10 cellular contexts compared by ENCODE assay signal in the genomic region with DNA sequence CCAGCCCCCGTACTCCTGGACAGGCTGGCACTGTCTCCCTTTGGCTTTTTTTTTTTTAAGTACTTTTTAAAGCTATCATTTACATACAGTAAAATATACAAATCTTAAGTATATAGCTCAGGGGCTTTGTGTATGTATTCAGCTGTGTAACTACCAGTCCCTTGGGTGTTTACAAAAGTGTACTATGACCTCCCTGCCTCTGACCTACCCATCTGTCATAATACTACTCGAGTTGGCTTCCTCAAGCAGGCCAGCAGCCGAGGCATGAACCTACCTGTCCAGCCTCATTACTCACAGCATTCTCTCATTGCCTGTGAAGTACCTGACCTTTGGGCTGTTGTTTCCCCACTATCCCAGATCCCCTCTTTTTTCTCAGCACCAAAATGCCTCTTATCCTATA. TPM values are rescaled to one million over a fixed set of nuclear protein-coding genes. Genes with fewer than 3 reads are reported as not detected.
A peak's percentile ranks its signal among the peaks of the same experiment; 100 is the strongest.
DNase-seq lines count a peak whose midpoint lies in the region; ATAC-seq and TF ChIP-seq lines count a peak whose summit lies in the region.
"Had no signal": no experiment of that assay in that cellular context is flagged by ENCODE, and none has a peak within 500 bp of the region (broad histone marks: within the 10 kb centered on the region; RNA-seq: fewer than 3 reads in every experiment).

No MANE protein-coding gene starts in this region.

- H3K36me3 Mint-ChIP-seq in activated naive CD4-positive, alpha-beta T cell treated with anti-CD3 and anti-CD28 coated beads, Interleukin-2, amount 10 ng/mL, durations not matched to agents 7 days and 5 days: peaks cover 49% of the 10 kb centered on the region

- no peak overlapping the region for H3K4me3 Mint-ChIP-seq in activated naive CD4-positive, alpha-beta T cell treated with anti-CD3 and anti-CD28 coated beads, Interleukin-2, amount 10 ng/mL, durations not matched to agents 7 days and 5 days
- H3K4me3 Mint-ChIP-seq: activated CD4-positive, alpha-beta T cell treated with anti-CD3 and anti-CD28 coated beads for 36 hours; naive thymus-derived CD4-positive, alpha-beta T cell had no signal

- intact Hi-C loops in body of pancreas (cut with DNase I): no loop called here
- intact Hi-C loops in right lobe of liver (cut with DNase I): no loop called here
- intact Hi-C loops in vagina (cut with DNase I): no loop called here

- H3K4me1 ChIP-seq in body of pancreas (peaks cover 99% of the 10 kb centered on the region), right lobe of liver (peaks cover 0 to 92% (median 37%) of the 10 kb centered on the region in 4 donors), vagina (peaks cover 61% of the 10 kb centered on the region)

- H3K4me1 Mint-ChIP-seq in activated naive CD4-positive, alpha-beta T cell treated with anti-CD3 and anti-CD28 coated beads, Interleukin-2, amount 10 ng/mL, durations not matched to agents 7 days and 5 days: no peaks in the 10 kb centered on the region

- H3K4me3 ChIP-seq in body of pancreas (no peak overlapping the region), right lobe of liver (no peak overlapping the region), vagina (no peak overlapping the region)

- no peak for DNase-seq in activated naive CD4-positive, alpha-beta T cell treated with anti-CD3 and anti-CD28 coated beads, Interleukin-2, amount 10 ng/mL, durations not matched to agents 7 days and 5 days
- DNase-seq in activated naive CD4-positive, alpha-beta T cell treated with anti-CD3 and anti-CD28 coated beads, Interleukin-2, amount 50 U/mL, for 16 hours: no peak
- DNase-seq in body of pancreas (peak; percentile 69 to 87 (median 85)), right lobe of liver (peak in 2 of 3 donors; percentile 59 to 75), vagina (ENCODE audit: extremely low spot score in 2 of 2) (no peak), RKO (ENCODE audit: low spot score) (no peak), Kasumi-1 (lab: John Stamatoyannopoulos, UW) (no peak), GM19240 (ENCODE audit: insufficient read length, low spot score) (no peak)
- DNase-seq: activated CD4-positive, alpha-beta T cell treated with anti-CD3 and anti-CD28 coated beads for 36 hours; naive thymus-derived CD4-positive, alpha-beta T cell had no signal

- TF ChIP-seq CTCF in body of pancreas (IDR thresholded peaks at IDR 0.05) (no peak), right lobe of liver (IDR thresholded peaks at IDR 0.05) (no peak), vagina (IDR thresholded peaks at IDR 0.05) (no peak)

- H3K36me3 ChIP-seq in body of pancreas (replicated peaks in 1 of 2; ENCODE audit: insufficient read depth in 1 of 2, low read depth in 2 of 2) (no peaks in the 10 kb centered on the region), right lobe of liver (peaks cover 0 to 23% (median 2%) of the 10 kb centered on the region in 4 donors), vagina (peaks cover 0 to 13% of the 10 kb centered on the region in 2 donors)

- H3K27ac ChIP-seq in body of pancreas (peak overlapping the region; percentile 80 to 98 (median 93)), right lobe of liver (peak overlapping the region; percentile 86 to 95 (median 91)), vagina (peak overlapping the region; percentile 81)

- H3K9me3 Mint-ChIP-seq in activated naive CD4-positive, alpha-beta T cell treated with anti-CD3 and anti-CD28 coated beads, Interleukin-2, amount 10 ng/mL, durations not matched to agents 7 days and 5 days: no peaks in the 10 kb centered on the region
- H3K9me3 Mint-ChIP-seq: naive thymus-derived CD4-positive, alpha-beta T cell had no signal

- 12 to 17% methylated on average over 3 of the region's 3 CpGs for WGBS in body of pancreas, 2 donors
- WGBS in right lobe of liver (ENCODE audit: insufficient coverage, low coverage, low lambda C conversion rate, missing lambda C conversion rate): 18% methylated on average over 3 of the region's 3 CpGs

- H3K9me3 ChIP-seq in body of pancreas (no peaks in the 10 kb centered on the region), right lobe of liver (no peaks in the 10 kb centered on the region), vagina (no peaks in the 10 kb centered on the region)

- peak overlapping the region; percentile 29 for H3K27ac Mint-ChIP-seq in activated naive CD4-positive, alpha-beta T cell treated with anti-CD3 and anti-CD28 coated beads, Interleukin-2, amount 10 ng/mL, durations not matched to agents 7 days and 5 days
- H3K27ac Mint-ChIP-seq: activated CD4-positive, alpha-beta T cell treated with anti-CD3 and anti-CD28 coated beads for 36 hours had no signal

- TF ChIP-seq POLR2A in body of pancreas (IDR thresholded peaks at IDR 0.05) (peak in 1 of 3 donors; percentile 18), right lobe of liver (IDR thresholded peaks at IDR 0.05) (no peak), vagina (IDR thresholded peaks at IDR 0.05) (no peak)

- CTCF ChIA-PET in activated naive CD4-positive, alpha-beta T cell treated with anti-CD3 and anti-CD28 coated beads, Interleukin-2, amount 10 ng/mL, durations not matched to agents 7 days and 5 days (lab: Charles Lee): no interaction called here

- peak; percentile 68 for ATAC-seq in body of pancreas
- peak; percentile 70 to 81 (median 74) for ATAC-seq in right lobe of liver
- ATAC-seq: activated CD4-positive, alpha-beta T cell treated with anti-CD3 and anti-CD28 coated beads for 36 hours; naive thymus-derived CD4-positive, alpha-beta T cell had no signal

- no peaks in the 10 kb centered on the region for H3K27me3 ChIP-seq in body of pancreas
- no peaks in the 10 kb centered on the region for H3K27me3 ChIP-seq in right lobe of liver
- no peaks in the 10 kb centered on the region for H3K27me3 ChIP-seq in vagina

- H3K27me3 Mint-ChIP-seq in activated naive CD4-positive, alpha-beta T cell treated with anti-CD3 and anti-CD28 coated beads, Interleukin-2, amount 10 ng/mL, durations not matched to agents 7 days and 5 days: no peaks in the 10 kb centered on the region
- H3K27me3 Mint-ChIP-seq: activated CD4-positive, alpha-beta T cell treated with anti-CD3 and anti-CD28 coated beads for 36 hours; naive thymus-derived CD4-positive, alpha-beta T cell had no signal

RNA-seq across cellular contexts. Expression of gene ABHD2, which starts 33.2 kb away (rescaled TPM):
- total RNA-seq in body of pancreas (100 to 1,000 TPM in 1 of 2 donors, 10 to 100 TPM in 1; 50.8 to 136 TPM), right lobe of liver (100 to 1,000 TPM; 136 to 392 (median 315) TPM), vagina (33.6 TPM)

Comparison
In these comparisons a context has a peak if more than half of its experiments do, and no peak if none do; other contexts are left out.
1. DNase-seq: peak in body of pancreas (4 of 4) and right lobe of liver (2 of 3); none in activated naive CD4-positive, alpha-beta T cell treated with anti-CD3 and anti-CD28 coated beads, Interleukin-2, amount 10 ng/mL, durations not matched to agents 7 days and 5 days (single experiment), activated naive CD4-positive, alpha-beta T cell treated with anti-CD3 and anti-CD28 coated beads, Interleukin-2, amount 50 U/mL, for 16 hours (single experiment), vagina (0 of 2), RKO (single experiment), Kasumi-1 (0 of 2) and GM19240 (single experiment).
2. Peak in every context shown above with its lines, with median percentiles within 50 percentile points of each other: H3K27ac ChIP-seq.